Comparison of ENCODE assay signal across 9 cellular contexts in the genomic region with DNA sequence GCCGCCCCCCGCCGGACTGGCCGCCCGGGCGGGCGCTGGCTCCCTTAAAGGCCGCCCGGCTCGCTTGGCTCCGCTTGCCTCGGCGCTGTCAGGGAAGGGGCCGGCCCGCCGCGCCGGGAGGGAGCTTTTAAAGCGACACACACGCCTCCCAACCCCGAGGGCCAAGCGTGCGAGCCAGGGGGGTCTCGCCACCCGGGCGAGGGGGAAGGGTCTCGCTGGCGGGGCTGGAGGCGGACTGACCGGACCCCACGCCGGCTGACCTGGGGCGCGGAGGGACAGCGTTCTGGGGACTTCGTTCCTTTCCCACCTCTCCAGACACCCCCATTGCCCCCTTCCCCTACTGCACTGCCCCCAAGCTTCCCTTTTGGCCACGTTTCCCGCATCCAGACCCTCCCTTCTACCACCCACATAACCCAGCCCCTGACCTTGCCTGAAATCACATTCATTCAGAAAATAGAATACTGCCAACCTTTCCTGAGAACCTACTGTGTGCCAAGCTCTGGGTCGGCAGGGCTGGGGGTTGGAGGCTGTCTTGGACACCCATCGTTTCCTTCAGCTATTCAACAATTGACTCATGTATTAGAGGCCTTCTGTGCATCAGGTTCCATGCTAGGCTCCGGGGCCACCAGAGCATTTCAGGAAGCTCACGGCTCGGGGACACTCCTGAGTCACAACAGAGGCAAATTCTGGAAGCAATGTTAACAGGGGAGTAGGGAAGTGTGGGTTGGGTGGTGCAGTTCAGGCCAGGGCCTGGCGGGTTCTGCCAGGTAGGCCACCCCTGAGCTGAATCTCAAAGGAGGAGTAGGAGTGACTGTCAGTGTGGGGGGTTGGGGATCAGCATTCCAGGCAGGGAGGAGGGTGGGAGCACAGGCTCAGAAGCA. TPM values are rescaled to one million over a fixed set of nuclear protein-coding genes. Genes with fewer than 3 reads are reported as not detected.
DNase-seq lines count a peak whose midpoint lies in the region; ATAC-seq and TF ChIP-seq lines count a peak whose summit lies in the region.
"Had no signal": no experiment of that assay in that cellular context is flagged by ENCODE, and none has a peak within 500 bp of the region (broad histone marks: within the 10 kb centered on the region; RNA-seq: fewer than 3 reads in every experiment).

A gene with protein sequence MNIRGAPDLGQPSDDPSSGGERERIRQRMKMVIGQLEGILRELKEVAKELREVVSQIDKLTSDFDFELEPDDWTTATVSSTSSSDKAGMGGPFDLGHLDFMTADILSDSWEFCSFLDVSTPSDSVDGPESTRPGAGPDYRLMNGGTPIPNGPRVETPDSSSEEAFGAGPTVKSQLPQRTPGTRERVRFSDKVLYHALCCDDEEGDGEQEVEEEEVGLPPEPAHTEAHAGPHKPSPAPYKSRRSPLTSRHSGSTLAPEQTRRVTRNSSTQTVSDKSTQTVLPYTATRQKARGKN (minus strand): TSS at position 102 of the 881 bp plus-strand sequence. CDS start 2,221 bp downstream, outside the sequence.

- H3K4me1 Mint-ChIP-seq in MCF 10A (ENCODE audit: insufficient read depth, unreplicated experiment), result no peaks in the 10 kb centered on the region
- H3K4me1 Mint-ChIP-seq in activated CD8-positive, alpha-beta T cell treated with anti-CD3 and anti-CD28 coated beads for 36 hours (ENCODE audit: low read depth), result no peaks in the 10 kb centered on the region

- POLR2A ChIA-PET in MCF 10A (lab: Yijun Ruan, JAX), result no interaction called here
- POLR2A ChIA-PET in activated CD8-positive, alpha-beta T cell treated with anti-CD3 and anti-CD28 coated beads for 36 hours (lab: Charles Lee), result no interaction called here

- peak within 1 kb of the TSS; percentile 28 for H3K4me3 Mint-ChIP-seq in MCF 10A (ENCODE audit: unreplicated experiment)
- no peak within 1 kb of the TSS for H3K4me3 Mint-ChIP-seq in activated CD8-positive, alpha-beta T cell treated with anti-CD3 and anti-CD28 coated beads for 36 hours

- no peaks in the 10 kb centered on the region for H4K20me1 ChIP-seq in Karpas-422 (ENCODE audit: insufficient read depth, low read depth, low read length)

- no peak within 1 kb of the TSS for H3K4me2 ChIP-seq in Karpas-422 (ENCODE audit: low read depth, low read length, poor library complexity, severe bottlenecking)

- no peaks in the 10 kb centered on the region for H3K9me3 Mint-ChIP-seq in MCF 10A (ENCODE audit: unreplicated experiment)
- no peaks in the 10 kb centered on the region for H3K9me3 Mint-ChIP-seq in activated CD8-positive, alpha-beta T cell treated with anti-CD3 and anti-CD28 coated beads for 36 hours

- no TSS peak for BruUV-seq in MCF 10A (replicated peaks; lab: Mats Ljungman, UMichigan)

- no peak within 1 kb of the TSS for H2AFZ ChIP-seq in Karpas-422 (ENCODE audit: low read length)

- H3K9me2 ChIP-seq in Karpas-422 (replicated peaks; ENCODE audit: insufficient read depth, low read length), result no peaks in the 10 kb centered on the region

- peaks cover 4% of the 10 kb centered on the region for H3K36me3 Mint-ChIP-seq in MCF 10A (ENCODE audit: insufficient read depth, unreplicated experiment)
- no peaks in the 10 kb centered on the region for H3K36me3 Mint-ChIP-seq in activated CD8-positive, alpha-beta T cell treated with anti-CD3 and anti-CD28 coated beads for 36 hours (ENCODE audit: low read depth)

- H3K4me3 ChIP-seq in H7 (ENCODE audit: insufficient read depth, low read depth, low read length) (peak within 1 kb of the TSS; percentile 71), iPS-15b (ENCODE audit: low read depth, low read length) (peak within 1 kb of the TSS; percentile 59), gastrocnemius medialis (peak within 1 kb of the TSS; percentile 47 to 59 (median 52)), Karpas-422 (ENCODE audit: low read length) (no peak within 1 kb of the TSS)

- in situ Hi-C loops in gastrocnemius medialis (cut with MboI; ENCODE audit: low sequenced_read_pairs in 4 of 4), result no loop called here

- H3K27me3 ChIP-seq in H7 (ENCODE audit: control insufficient read depth, insufficient read depth, low read length) (peaks cover 14% of the 10 kb centered on the region), iPS-15b (ENCODE audit: control insufficient read depth, insufficient read depth, low read length) (peaks cover 5% of the 10 kb centered on the region), gastrocnemius medialis (peaks cover 9 to 23% (median 18%) of the 10 kb centered on the region in 3 donors), Karpas-422 (ENCODE audit: low read length) (no peaks in the 10 kb centered on the region)

- ATAC-seq in gastrocnemius medialis (peak; percentile 60 to 66), GM18505 (IDR thresholded peaks at IDR 0.05; ENCODE audit: unreplicated experiment) (no peak)
- no peak for ATAC-seq in activated CD8-positive, alpha-beta T cell treated with anti-CD3 and anti-CD28 coated beads for 36 hours

- H3K27ac ChIP-seq in gastrocnemius medialis, result no peak within 1 kb of the TSS
- H3K27ac ChIP-seq in Karpas-422 (ENCODE audit: low read length), result no peak within 1 kb of the TSS

- DNase-seq in H7, result peak; percentile 87
- no peak for DNase-seq in MCF 10A (ENCODE audit: unreplicated experiment)
- DNase-seq in gastrocnemius medialis, result peak in 1 of 2 donors; percentile 8
- no peak for DNase-seq in Karpas-422
- DNase-seq in activated CD8-positive, alpha-beta T cell treated with anti-CD3 and anti-CD28 coated beads for 36 hours, result no peak
- no peak for DNase-seq in NCI-H1092 treated with DMSO at 0.1 percent for 48 hours (lab: John Stamatoyannopoulos, UW)

- intact Hi-C loops in MCF 10A (cut with micrococcal nuclease) (no loop called here), gastrocnemius medialis (cut with DNase I; ENCODE audit: low total_unique reads) (no loop called here)
- intact Hi-C loops in activated CD8-positive, alpha-beta T cell treated with anti-CD3 and anti-CD28 coated beads for 36 hours (cut with micrococcal nuclease), result no loop called here

- TF ChIP-seq CTCF in MCF 10A (IDR thresholded peaks at IDR 0.05; ENCODE audit: unreplicated experiment) (no peak), gastrocnemius medialis (IDR thresholded peaks at IDR 0.05 in 4 of 5, conservative IDR thresholded peaks at IDR 0.05 in 1 of 5) (no peak)
- TF ChIP-seq CTCF in activated CD8-positive, alpha-beta T cell treated with anti-CD3 and anti-CD28 coated beads for 36 hours (IDR thresholded peaks at IDR 0.05), result no peak

- H3K9ac ChIP-seq in iPS-15b (ENCODE audit: low read depth, low read length) (peak within 1 kb of the TSS; percentile 24), Karpas-422 (ENCODE audit: low read length) (no peak within 1 kb of the TSS)

- no peaks in the 10 kb centered on the region for H3K79me2 ChIP-seq in Karpas-422 (ENCODE audit: low read length)

- H3K4me1 ChIP-seq in iPS-15b (ENCODE audit: control insufficient read depth, insufficient read depth, low read length), result peaks cover 19% of the 10 kb centered on the region
- H3K4me1 ChIP-seq in gastrocnemius medialis, result peaks cover 5 to 6% of the 10 kb centered on the region in 2 donors
- H3K4me1 ChIP-seq in Karpas-422 (ENCODE audit: low read length), result no peaks in the 10 kb centered on the region

- CTCF ChIA-PET in MCF 10A (lab: Yijun Ruan, JAX), result interaction anchor here (0.6 kb wide), 3 partner anchors 9 to 498 kb away, joined by 3 to 4 read pairs (median 3); no protein-coding TSS in a partner anchor
- CTCF ChIA-PET in activated CD8-positive, alpha-beta T cell treated with anti-CD3 and anti-CD28 coated beads for 36 hours (lab: Charles Lee), result interaction anchor here (0.7 to 1.0 kb wide), 2 partner anchors 76 to 144 kb away, joined by 3 to 4 read pairs; no protein-coding TSS in a partner anchor

- peaks cover 53% of the 10 kb centered on the region for H3K27me3 Mint-ChIP-seq in MCF 10A (ENCODE audit: insufficient read depth, unreplicated experiment)
- H3K27me3 Mint-ChIP-seq in activated CD8-positive, alpha-beta T cell treated with anti-CD3 and anti-CD28 coated beads for 36 hours, result peaks cover 46% of the 10 kb centered on the region

- H3K27ac Mint-ChIP-seq in MCF 10A (ENCODE audit: low read depth, unreplicated experiment), result no peak within 1 kb of the TSS
- H3K27ac Mint-ChIP-seq in activated CD8-positive, alpha-beta T cell treated with anti-CD3 and anti-CD28 coated beads for 36 hours, result no peak within 1 kb of the TSS

- no peaks in the 10 kb centered on the region for H3K9me3 ChIP-seq in iPS-15b (ENCODE audit: control insufficient read depth, insufficient read depth, low read length)
- H3K9me3 ChIP-seq in gastrocnemius medialis, result no peaks in the 10 kb centered on the region
- no peaks in the 10 kb centered on the region for H3K9me3 ChIP-seq in Karpas-422 (ENCODE audit: low read length)

- TF ChIP-seq POLR2A in gastrocnemius medialis (IDR thresholded peaks at IDR 0.05), result no peak
- no peak for TF ChIP-seq POLR2A in GM18505 (IDR thresholded peaks at IDR 0.05; ENCODE audit: borderline replicate concordance, extremely low read depth, insufficient read depth, insufficient read length)

- H3K36me3 ChIP-seq in H7 (replicated peaks; ENCODE audit: control insufficient read depth, insufficient read depth, low read length), result no peaks in the 10 kb centered on the region
- no peaks in the 10 kb centered on the region for H3K36me3 ChIP-seq in iPS-15b (ENCODE audit: control insufficient read depth, insufficient read depth, low read length)
- H3K36me3 ChIP-seq in gastrocnemius medialis, result no peaks in the 10 kb centered on the region
- H3K36me3 ChIP-seq in Karpas-422 (ENCODE audit: insufficient read depth, low read length), result no peaks in the 10 kb centered on the region

RNA-seq across cellular contexts. Expression of the gene that starts here (rescaled TPM):
- total RNA-seq in H7 (2014; rRNA removed; shearing (Covaris generic)), result 4.5 and 5.1 TPM in 2 replicates
- total RNA-seq in MCF 10A (2022), result not detected in 2 replicates
- 10 to 100 TPM in 1 of 4 donors, 1 to 10 TPM in 3; 2.7 to 11.6 (median 7.7) TPM for total RNA-seq in gastrocnemius medialis
- total RNA-seq in Karpas-422 (2014; rRNA removed; shearing (Covaris generic); ENCODE audit: low replicate concordance), result not detected in 2 replicates
- not detected for total RNA-seq in activated CD8-positive, alpha-beta T cell treated with anti-CD3 and anti-CD28 coated beads for 36 hours
- total RNA-seq: mononuclear cell had no signal

Comparison
In these comparisons a context has a peak if more than half of its experiments do, and no peak if none do; other contexts are left out.
1. ATAC-seq: peak in gastrocnemius medialis (2 of 2); none in GM18505 (single experiment) and activated CD8-positive, alpha-beta T cell treated with anti-CD3 and anti-CD28 coated beads for 36 hours (single experiment).